18 cellular contexts compared by ENCODE assay signal in genomic region chr11:66322732-66323427, GRCh38. TPM values are rescaled to one million over a fixed set of nuclear protein-coding genes. Genes with fewer than 3 reads are reported as not detected.
DNase-seq lines count a peak whose midpoint lies in the region; FAIRE-seq and TF ChIP-seq lines count a peak whose summit lies in the region.
"Had no signal": no experiment of that assay in that cellular context is flagged by ENCODE, and none has a peak within 500 bp of the region (broad histone marks: within the 10 kb centered on the region; RNA-seq: fewer than 3 reads in every experiment).

No MANE protein-coding gene starts in this region.

- no peak for TF ChIP-seq EP300 in H1 (IDR thresholded peaks at IDR 0.05; ENCODE audit: borderline replicate concordance in 1 of 2, low read depth in 2 of 2, low read length in 2 of 2)

- H3K27ac Mint-ChIP-seq in H9, result no peak overlapping the region
- H3K27ac Mint-ChIP-seq in glutamatergic neuron (ENCODE audit: unreplicated experiment), result no peak overlapping the region
- H3K27ac Mint-ChIP-seq: activated CD4-positive, alpha-beta T cell treated with anti-CD3 and anti-CD28 coated beads for 36 hours; dendritic cell treated with granulocyte-macrophage colony-stimulating factor and Interleukin-4, amounts not matched to agents 40 ng/mL and 50 ng/mL, for 4 days had no signal

- H3K9ac ChIP-seq in H9 (ENCODE audit: extremely low read depth, insufficient read length, low read length) (no peak overlapping the region), H1 (replicated peaks in 1 of 4; ENCODE audit: extremely low read depth in 1 of 4, low read depth in 3 of 4, low read length in 3 of 4) (no peak overlapping the region), liver (ENCODE audit: low read depth in 1 of 2, low read length in 2 of 2) (no peak overlapping the region)

- TF ChIP-seq RAD21 in H1 (IDR thresholded peaks at IDR 0.05 in 1 of 2, conservative IDR thresholded peaks at IDR 0.05 in 1 of 2; ENCODE audit: low read depth in 2 of 2, low read length in 2 of 2) (no peak), liver (IDR thresholded peaks at IDR 0.05) (no peak)

- no peaks in the 10 kb centered on the region for H3K9me3 ChIP-seq in H9 (ENCODE audit: control insufficient read depth, low read depth, low read length)
- no peaks in the 10 kb centered on the region for H3K9me3 ChIP-seq in H1 (ENCODE audit: insufficient read depth in 2 of 2, low read depth in 1 of 2, low read length in 1 of 2)
- no peaks in the 10 kb centered on the region for H3K9me3 ChIP-seq in liver (ENCODE audit: control insufficient read depth in 4 of 4, low read length in 3 of 4)
- H3K9me3 ChIP-seq in tibial artery, result no peaks in the 10 kb centered on the region

- H4K91ac ChIP-seq in H9 (ENCODE audit: insufficient read length, low read depth, low read length) (no peak overlapping the region), H1 (replicated peaks; ENCODE audit: insufficient read length, low read length) (no peak overlapping the region)

- H4K8ac ChIP-seq in H9 (replicated peaks; ENCODE audit: insufficient read length, low read depth, low read length) (no peak overlapping the region), H1 (ENCODE audit: extremely low read depth, insufficient read depth, low read length) (no peak overlapping the region)

- H4K20me1 ChIP-seq in H9 (ENCODE audit: control insufficient read depth, insufficient read depth, insufficient read length) (no peaks in the 10 kb centered on the region), H1 (replicated peaks in 1 of 2; ENCODE audit: control insufficient read depth in 1 of 2, insufficient read depth in 2 of 2, low read length in 2 of 2) (no peaks in the 10 kb centered on the region)

- no peak overlapping the region for H3K23ac ChIP-seq in H9 (ENCODE audit: insufficient read length, low read depth, low read length)
- H3K23ac ChIP-seq in H1 (ENCODE audit: insufficient read length), result no peak overlapping the region

- H3K23me2 ChIP-seq in H9 (ENCODE audit: insufficient read length, low read depth, low read length, poor library complexity, severe bottlenecking), result no peaks in the 10 kb centered on the region
- H3K23me2 ChIP-seq in H1 (ENCODE audit: low read depth, low read length), result peaks cover 3% of the 10 kb centered on the region; the same call in 1 of the 2 replicates

- H3K4me3 Mint-ChIP-seq in H9 (no peak overlapping the region; a peak in 1 of 5 replicates), glutamatergic neuron (ENCODE audit: unreplicated experiment) (no peak overlapping the region)
- H3K4me3 Mint-ChIP-seq: activated CD4-positive, alpha-beta T cell treated with anti-CD3 and anti-CD28 coated beads for 36 hours; dendritic cell treated with granulocyte-macrophage colony-stimulating factor and Interleukin-4, amounts not matched to agents 40 ng/mL and 50 ng/mL, for 4 days had no signal

- no peak overlapping the region for H2BK15ac ChIP-seq in H9 (ENCODE audit: low read depth, low read length)
- no peak overlapping the region for H2BK15ac ChIP-seq in H1 (ENCODE audit: low read length)

- H3K79me1 ChIP-seq in H9 (ENCODE audit: insufficient read depth, low read depth, low read length, poor library complexity, severe bottlenecking) (no peaks in the 10 kb centered on the region), H1 (ENCODE audit: low read depth, low read length) (no peaks in the 10 kb centered on the region)

- no peak for TF ChIP-seq POLR2A in H1 (IDR thresholded peaks at IDR 0.05; ENCODE audit: control extremely low read depth in 1 of 2, low read depth in 2 of 2, low read length in 2 of 2)

- H3K79me2 ChIP-seq in H9 (ENCODE audit: insufficient read depth, low read length), result no peaks in the 10 kb centered on the region
- H3K79me2 ChIP-seq in H1 (ENCODE audit: control insufficient read depth in 1 of 2, insufficient read depth in 2 of 2, low read length in 2 of 2), result no peaks in the 10 kb centered on the region

- WGBS in H9 (ENCODE audit: extremely low coverage, insufficient read length, low lambda C conversion rate), result no CpG with 5 or more reads among the region's 11 CpGs
- WGBS in H1 (ENCODE audit: extremely low coverage in 1 of 2, insufficient coverage in 1 of 2, insufficient read length in 1 of 2, insufficient replicate concordance in 2 of 2, low coverage in 1 of 2, low lambda C conversion rate in 2 of 2, missing lambda C conversion rate in 1 of 2), 2 experiments, result 92% methylated on average over 11 of the region's 11 CpGs; no CpG with 5 or more reads in 1 of the 2 experiments
- WGBS in liver, result 86% methylated on average over 11 of the region's 11 CpGs

- POLR2A ChIA-PET in H1 (lab: Charles Lee; ENCODE audit: partially characterized antibody), result interaction anchor here (1.0 to 1.5 kb wide), 4 partner anchors 10 to 40 kb away, joined by 3 to 7 read pairs (median 4); partner anchors contain the start of genes BRMS1 and RIN1

- H3K27me3 ChIP-seq in H9 (ENCODE audit: insufficient read depth, low read length), result no peaks in the 10 kb centered on the region
- peaks cover 0 to 8% (median 5%) of the 10 kb centered on the region in 4 experiments; a peak in 3 of 7 replicates for H3K27me3 ChIP-seq in H1 (replicated peaks in 1 of 4; ENCODE audit: control insufficient read depth in 3 of 4, extremely low read depth in 1 of 4, insufficient read depth in 3 of 4, low read length in 3 of 4)
- no peaks in the 10 kb centered on the region for H3K27me3 ChIP-seq in liver (ENCODE audit: control insufficient read depth in 4 of 4, insufficient read depth in 4 of 4, low read length in 3 of 4)
- H3K27me3 ChIP-seq in tibial artery, result peaks cover 0 to 7% of the 10 kb centered on the region in 2 donors

- H3K56ac ChIP-seq in H9 (ENCODE audit: insufficient read length, low read depth, low read length) (no peak overlapping the region), H1 (replicated peaks; ENCODE audit: insufficient read length, low read depth, low read length) (no peak overlapping the region)

- DNase-seq in H9 (no peak), H1 (ENCODE audit: low read depth in 1 of 2, low spot score in 2 of 2) (no peak), tibial artery (peak; percentile 77 to 81), glutamatergic neuron (no peak), RKO (ENCODE audit: low spot score) (no peak), HTR-8/SVneo (ENCODE audit: insufficient read length, low spot score) (no peak), CD1c-positive myeloid dendritic cell (ENCODE audit: extremely low spot score) (no peak)
- DNase-seq: activated CD4-positive, alpha-beta T cell treated with anti-CD3 and anti-CD28 coated beads for 36 hours; activated T-cell treated with anti-CD3 and anti-CD28 coated beads, Interleukin-2, amount 50 U/mL, for 1 hour; foreskin melanocyte; NCI-H187 treated with DMSO at 0.1 percent for 48 hours; NCI-H69; stimulated activated naive CD4-positive, alpha-beta T cell had no signal

- H3K9me3 Mint-ChIP-seq in H9, result peaks cover 14 to 20% of the 10 kb centered on the region in 2 experiments
- peaks cover 36% of the 10 kb centered on the region for H3K9me3 Mint-ChIP-seq in glutamatergic neuron (ENCODE audit: unreplicated experiment)
- H3K9me3 Mint-ChIP-seq: dendritic cell treated with granulocyte-macrophage colony-stimulating factor and Interleukin-4, amounts not matched to agents 40 ng/mL and 50 ng/mL, for 4 days had no signal

- FAIRE-seq in H1 (lab: Jason Lieb, UNC) (no peak), HTR-8/SVneo (lab: Jason Lieb, UNC) (no peak)
- FAIRE-seq: islet of Langerhans had no signal

- H2BK12ac ChIP-seq in H9 (ENCODE audit: insufficient read length, low read depth, low read length) (no peak overlapping the region), H1 (ENCODE audit: low read depth, low read length) (peak overlapping the region; percentile 17; the same call in 1 of the 2 replicates)

- peaks cover 8 to 18% (median 16%) of the 10 kb centered on the region in 3 experiments for H3K36me3 Mint-ChIP-seq in H9 (ENCODE audit: insufficient read depth in 1 of 3, low read depth in 3 of 3)
- H3K36me3 Mint-ChIP-seq in glutamatergic neuron (ENCODE audit: unreplicated experiment), result no peaks in the 10 kb centered on the region

- H3K4me1 ChIP-seq in H9 (ENCODE audit: insufficient read depth, low read length) (no peaks in the 10 kb centered on the region), H1 (replicated peaks in 1 of 4; ENCODE audit: control insufficient read depth in 3 of 4, insufficient read depth in 4 of 4, low read length in 3 of 4) (peaks cover 4 to 16% (median 11%) of the 10 kb centered on the region in 4 experiments), liver (ENCODE audit: control insufficient read depth in 4 of 4, insufficient read depth in 4 of 4, low read length in 3 of 4) (peaks cover 2 to 14% (median 8%) of the 10 kb centered on the region in 4 donors), tibial artery (peaks cover 0 to 24% (median 13%) of the 10 kb centered on the region in 4 donors)

- H4K5ac ChIP-seq in H9 (ENCODE audit: insufficient read length, low read depth, low read length) (no peak overlapping the region), H1 (ENCODE audit: insufficient read length, low read depth, low read length) (no peak overlapping the region)

- no peak overlapping the region for H3K4me2 ChIP-seq in H9 (ENCODE audit: insufficient read depth, insufficient read length, low read length)
- H3K4me2 ChIP-seq in H1 (ENCODE audit: insufficient read depth in 1 of 2, low read depth in 2 of 2, low read length in 2 of 2), result no peak overlapping the region

- peaks cover 21% of the 10 kb centered on the region for H3K27me3 Mint-ChIP-seq in H9 (ENCODE audit: low read depth)
- peaks cover 30% of the 10 kb centered on the region for H3K27me3 Mint-ChIP-seq in glutamatergic neuron (ENCODE audit: unreplicated experiment)
- H3K27me3 Mint-ChIP-seq: activated CD4-positive, alpha-beta T cell treated with anti-CD3 and anti-CD28 coated beads for 36 hours had no signal

- no peak overlapping the region for H2BK5ac ChIP-seq in H9 (ENCODE audit: insufficient read length, low read length)
- H2BK5ac ChIP-seq in H1 (ENCODE audit: low read depth, low read length), result no peak overlapping the region

- H3K36me3 ChIP-seq in H1 (ENCODE audit: control insufficient read depth in 2 of 4, insufficient read depth in 4 of 4, low read length in 3 of 4), result no peaks in the 10 kb centered on the region
- H3K36me3 ChIP-seq in liver (ENCODE audit: control insufficient read depth in 4 of 4, insufficient read depth in 3 of 4, low read depth in 1 of 4, low read length in 3 of 4), result no peaks in the 10 kb centered on the region
- no peaks in the 10 kb centered on the region for H3K36me3 ChIP-seq in tibial artery

- H2BK120ac ChIP-seq in H9 (ENCODE audit: low read depth, low read length, poor library complexity, severe bottlenecking), result no peak overlapping the region
- no peak overlapping the region for H2BK120ac ChIP-seq in H1 (replicated peaks; ENCODE audit: low read depth, low read length)

- H2BK20ac ChIP-seq in H9 (ENCODE audit: low read depth, low read length, poor library complexity, severe bottlenecking) (no peak overlapping the region), H1 (ENCODE audit: low read length) (no peak overlapping the region)

- H3K4ac ChIP-seq in H9 (ENCODE audit: low read depth, low read length) (no peak overlapping the region), H1 (replicated peaks; ENCODE audit: insufficient read length, low read depth, low read length) (no peak overlapping the region)

- intact Hi-C loops in tibial artery (cut with DNase I; ENCODE audit: low total_unique reads), result no loop called here

- CTCF ChIA-PET in H1 (lab: Charles Lee; ENCODE audit: partially characterized antibody), result interaction anchor here (1.2 to 2.0 kb wide), 15 partner anchors 10 to 101 kb away, joined by 3 to 48 read pairs (median 6); partner anchors contain the start of genes RIN1, TMEM151A and YIF1A

- no peak for TF ChIP-seq CTCF in H9 (conservative IDR thresholded peaks at IDR 0.05)
- TF ChIP-seq CTCF in H1 (IDR thresholded peaks at IDR 0.05; ENCODE audit: control extremely low read depth in 1 of 3, insufficient read depth in 1 of 3, low read depth in 1 of 3, low read length in 3 of 3), result no peak
- no peak for TF ChIP-seq CTCF in liver (IDR thresholded peaks at IDR 0.05; ENCODE audit: low read depth, low read length, missing input control)
- no peak for TF ChIP-seq CTCF in tibial artery (IDR thresholded peaks at IDR 0.05)
- no peak for TF ChIP-seq CTCF in glutamatergic neuron (IDR thresholded peaks at IDR 0.05; ENCODE audit: partially characterized antibody, unreplicated experiment)

- no peak overlapping the region for H2AFZ ChIP-seq in H9 (ENCODE audit: low read length)
- no peak overlapping the region for H2AFZ ChIP-seq in H1 (ENCODE audit: low read length)

- H3T11ph ChIP-seq in H9 (ENCODE audit: low read length), result no peak overlapping the region

- peaks cover 15 to 29% of the 10 kb centered on the region in 2 experiments for H3K4me1 Mint-ChIP-seq in H9
- peaks cover 35% of the 10 kb centered on the region for H3K4me1 Mint-ChIP-seq in glutamatergic neuron (ENCODE audit: low read depth, unreplicated experiment)

- no peak overlapping the region for H3K27ac ChIP-seq in H9 (ENCODE audit: insufficient read length, low read depth, low read length)
- no peak overlapping the region for H3K27ac ChIP-seq in H1 (ENCODE audit: low read depth, low read length)
- H3K27ac ChIP-seq in liver (ENCODE audit: low read depth in 1 of 2, low read length in 2 of 2), result no peak overlapping the region
- no peak overlapping the region for H3K27ac ChIP-seq in tibial artery

- H2AK5ac ChIP-seq in H9 (ENCODE audit: insufficient read length, low read length) (no peak overlapping the region), H1 (ENCODE audit: low read depth, low read length) (no peak overlapping the region)

- H3K4me3 ChIP-seq in H1 (ENCODE audit: extremely low read depth in 1 of 4, insufficient read depth in 2 of 4, low read depth in 3 of 4, low read length in 4 of 4), result no peak overlapping the region
- H3K4me3 ChIP-seq in liver (ENCODE audit: low read depth in 1 of 3, low read length in 3 of 3), result no peak overlapping the region
- H3K4me3 ChIP-seq in tibial artery, result no peak overlapping the region

- H3K18ac ChIP-seq in H9 (ENCODE audit: insufficient read length, low read depth, low read length) (peak overlapping the region; percentile 3), H1 (ENCODE audit: extremely low read depth, low read length) (no peak overlapping the region)

- H3K14ac ChIP-seq in H9 (ENCODE audit: insufficient read depth, low read length) (no peak overlapping the region), H1 (ENCODE audit: insufficient read length) (no peak overlapping the region)

RNA-seq across cellular contexts. Expression of gene CD248, which starts 6.0 kb away (rescaled TPM):
- total RNA-seq in H9 (2021) (1.3 and 1.5 TPM in 2 replicates), liver (1 to 10 TPM; 1.0 to 3.0 TPM), glutamatergic neuron (ENCODE audit: unreplicated experiment) (11.4 TPM)
- 3.7 and 3.9 TPM in 2 replicates for total RNA-seq in H1 (2021; fragmentation: NEBNext Ultra II Directional; extraction: Animal tissue kit (Norgen Biotek cat#: 25700))
- polyA plus RNA-seq in H1 (2011; rRNA removed) (2.7 and 4.6 TPM in 2 replicates), liver (1 to 10 TPM in 1 of 2 donors, under 1 TPM in 1; 0.64 to 1.5 TPM)
- 0.84 TPM for polyA plus RNA-seq in H1 (2011; cell fraction: cytosol; rRNA removed)
- polyA plus RNA-seq in H1 (2011; cell fraction: nucleus; rRNA removed), result 3.0 TPM
- polyA plus RNA-seq in H1 (2012, experiment 1 of 2), result 1.9 to 3.4 TPM (median 2.7 TPM) in 4 replicates
- polyA plus RNA-seq in H1 (2012, experiment 2 of 2), result 2.8 TPM
- 11.9 TPM for polyA plus RNA-seq in H1 (2013, experiment 1 of 2)
- 11.8 TPM for polyA plus RNA-seq in H1 (2013, experiment 2 of 2)
- polyA minus RNA-seq in H1 (2011; rRNA and poly(A)+ RNA removed), result 0.61 and 0.95 TPM in 2 replicates
- polyA minus RNA-seq in H1 (2011; cell fraction: cytosol; rRNA and poly(A)+ RNA removed), result 1.5 TPM
- 1.5 TPM for polyA minus RNA-seq in H1 (2011; cell fraction: nucleus; rRNA and poly(A)+ RNA removed)
- total RNA-seq: RPMI7951 had no signal

RNA-seq across cellular contexts. Expression of gene RIN1, which starts 13.4 kb away (rescaled TPM):
- total RNA-seq in H9 (2021) (5.4 and 5.5 TPM in 2 replicates), liver (1 to 10 TPM in 1 of 2 donors, under 1 TPM in 1; 0.50 to 1.1 TPM), glutamatergic neuron (ENCODE audit: unreplicated experiment) (1.9 TPM)
- 5.4 and 6.6 TPM in 2 replicates for total RNA-seq in H1 (2021; fragmentation: NEBNext Ultra II Directional; extraction: Animal tissue kit (Norgen Biotek cat#: 25700))
- polyA plus RNA-seq in H1 (2011; rRNA removed) (2.5 and 3.8 TPM in 2 replicates), liver (under 1 TPM; 0.11 to 0.55 TPM)
- 2.3 TPM for polyA plus RNA-seq in H1 (2011; cell fraction: cytosol; rRNA removed)
- 10.6 TPM for polyA plus RNA-seq in H1 (2011; cell fraction: nucleus; rRNA removed)
- 2.5 to 4.3 TPM (median 3.7 TPM) in 4 replicates for polyA plus RNA-seq in H1 (2012, experiment 1 of 2)
- polyA plus RNA-seq in H1 (2012, experiment 2 of 2), result 2.9 TPM
- polyA plus RNA-seq in H1 (2013, experiment 1 of 2), result 4.4 TPM
- 4.3 TPM for polyA plus RNA-seq in H1 (2013, experiment 2 of 2)
- 0.66 and 0.98 TPM in 2 replicates for polyA minus RNA-seq in H1 (2011; rRNA and poly(A)+ RNA removed)
- 6.0 TPM for polyA minus RNA-seq in H1 (2011; cell fraction: cytosol; rRNA and poly(A)+ RNA removed)
- 2.7 TPM for polyA minus RNA-seq in H1 (2011; cell fraction: nucleus; rRNA and poly(A)+ RNA removed)

RNA-seq across cellular contexts. Expression of gene BRMS1, which starts 22.0 kb away (rescaled TPM):
- total RNA-seq in H9 (2021), result 50.1 and 50.5 TPM in 2 replicates
- total RNA-seq in H1 (2021; fragmentation: NEBNext Ultra II Directional; extraction: Animal tissue kit (Norgen Biotek cat#: 25700)), result 44.8 and 46.1 TPM in 2 replicates
- 39.2 and 46.5 TPM in 2 replicates for polyA plus RNA-seq in H1 (2011; rRNA removed)
- 51.8 TPM for polyA plus RNA-seq in H1 (2011; cell fraction: cytosol; rRNA removed)
- 43.6 TPM for polyA plus RNA-seq in H1 (2011; cell fraction: nucleus; rRNA removed)
- 28.2 to 53.4 TPM (median 50.2 TPM) in 4 replicates for polyA plus RNA-seq in H1 (2012, experiment 1 of 2)
- 55.2 TPM for polyA plus RNA-seq in H1 (2012, experiment 2 of 2)
- polyA plus RNA-seq in H1 (2013, experiment 1 of 2), result 30.3 TPM
- polyA plus RNA-seq in H1 (2013, experiment 2 of 2), result 31.5 TPM
- 10.5 and 13.1 TPM in 2 replicates for polyA minus RNA-seq in H1 (2011; rRNA and poly(A)+ RNA removed)
- polyA minus RNA-seq in H1 (2011; cell fraction: cytosol; rRNA and poly(A)+ RNA removed), result 12.4 TPM
- 9.7 TPM for polyA minus RNA-seq in H1 (2011; cell fraction: nucleus; rRNA and poly(A)+ RNA removed)
- 10 to 100 TPM; 12.0 to 20.0 TPM for total RNA-seq in liver
- 10 to 100 TPM; 20.6 to 24.0 TPM for polyA plus RNA-seq in liver
- total RNA-seq in glutamatergic neuron (ENCODE audit: unreplicated experiment), result 44.0 TPM

RNA-seq across cellular contexts. Expression of gene B4GAT1, which starts 24.5 kb away (rescaled TPM):
- total RNA-seq in H9 (2021) (24.3 and 26.3 TPM in 2 replicates), liver (10 to 100 TPM; 17.2 to 20.8 TPM), glutamatergic neuron (ENCODE audit: unreplicated experiment) (42.7 TPM)
- 27.1 and 27.8 TPM in 2 replicates for total RNA-seq in H1 (2021; fragmentation: NEBNext Ultra II Directional; extraction: Animal tissue kit (Norgen Biotek cat#: 25700))
- polyA plus RNA-seq in H1 (2011; rRNA removed) (22.2 and 32.8 TPM in 2 replicates), liver (10 to 100 TPM; 12.0 to 18.1 TPM)
- 21.6 TPM for polyA plus RNA-seq in H1 (2011; cell fraction: cytosol; rRNA removed)
- polyA plus RNA-seq in H1 (2011; cell fraction: nucleus; rRNA removed), result 23.0 TPM
- polyA plus RNA-seq in H1 (2012, experiment 1 of 2), result 26.1 to 32.8 TPM (median 30.5 TPM) in 4 replicates
- polyA plus RNA-seq in H1 (2012, experiment 2 of 2), result 43.2 TPM
- 36.2 TPM for polyA plus RNA-seq in H1 (2013, experiment 1 of 2)
- polyA plus RNA-seq in H1 (2013, experiment 2 of 2), result 34.2 TPM
- polyA minus RNA-seq in H1 (2011; rRNA and poly(A)+ RNA removed), result 6.5 and 9.5 TPM in 2 replicates
- polyA minus RNA-seq in H1 (2011; cell fraction: cytosol; rRNA and poly(A)+ RNA removed), result 15.2 TPM
- polyA minus RNA-seq in H1 (2011; cell fraction: nucleus; rRNA and poly(A)+ RNA removed), result 8.3 TPM

RNA-seq across cellular contexts. Expression of gene TMEM151A, which starts 31.2 kb away (rescaled TPM):
- total RNA-seq in H9 (2021) (1.2 and 1.4 TPM in 2 replicates), liver (under 1 TPM in 1 of 2 donors, not detected in 1; 0.05 TPM), glutamatergic neuron (ENCODE audit: unreplicated experiment) (19.2 TPM)
- total RNA-seq in H1 (2021; fragmentation: NEBNext Ultra II Directional; extraction: Animal tissue kit (Norgen Biotek cat#: 25700)), result 2.4 and 3.2 TPM in 2 replicates
- polyA plus RNA-seq in H1 (2011; rRNA removed) (3.2 and 4.5 TPM in 2 replicates), liver (under 1 TPM in 1 of 2 donors, not detected in 1; 0.13 TPM)
- 2.2 TPM for polyA plus RNA-seq in H1 (2011; cell fraction: cytosol; rRNA removed)
- polyA plus RNA-seq in H1 (2011; cell fraction: nucleus; rRNA removed), result 2.4 TPM
- polyA plus RNA-seq in H1 (2012, experiment 1 of 2), result 0.87 to 2.5 TPM (median 2.1 TPM) in 4 replicates
- 2.3 TPM for polyA plus RNA-seq in H1 (2012, experiment 2 of 2)
- polyA plus RNA-seq in H1 (2013, experiment 1 of 2), result 3.7 TPM
- polyA plus RNA-seq in H1 (2013, experiment 2 of 2), result 4.0 TPM
- polyA minus RNA-seq in H1 (2011; rRNA and poly(A)+ RNA removed), result 0.56 and 1.3 TPM in 2 replicates
- 1.8 TPM for polyA minus RNA-seq in H1 (2011; cell fraction: cytosol; rRNA and poly(A)+ RNA removed)
- 2.8 TPM for polyA minus RNA-seq in H1 (2011; cell fraction: nucleus; rRNA and poly(A)+ RNA removed)
- total RNA-seq: activated CD4-positive, alpha-beta T cell treated with anti-CD3 and anti-CD28 coated beads for 36 hours; RPMI7951; T-helper 2 cell treated with Interferon-gamma antibody and Interleukin-4, amounts not matched to agents 100 ng/mL and 5 ng/mL, for 36 hours had no signal

Comparison
In these comparisons a context has a peak if more than half of its experiments do, and no peak if none do; other contexts are left out.
1. DNase-seq: peak in tibial artery (2 of 2); none in H9 (single experiment), H1 (0 of 2), glutamatergic neuron (single experiment), RKO (single experiment), HTR-8/SVneo (single experiment) and CD1c-positive myeloid dendritic cell (single experiment).